Comparison of ENCODE assay signal across 1 cellular context in the genomic region with DNA sequence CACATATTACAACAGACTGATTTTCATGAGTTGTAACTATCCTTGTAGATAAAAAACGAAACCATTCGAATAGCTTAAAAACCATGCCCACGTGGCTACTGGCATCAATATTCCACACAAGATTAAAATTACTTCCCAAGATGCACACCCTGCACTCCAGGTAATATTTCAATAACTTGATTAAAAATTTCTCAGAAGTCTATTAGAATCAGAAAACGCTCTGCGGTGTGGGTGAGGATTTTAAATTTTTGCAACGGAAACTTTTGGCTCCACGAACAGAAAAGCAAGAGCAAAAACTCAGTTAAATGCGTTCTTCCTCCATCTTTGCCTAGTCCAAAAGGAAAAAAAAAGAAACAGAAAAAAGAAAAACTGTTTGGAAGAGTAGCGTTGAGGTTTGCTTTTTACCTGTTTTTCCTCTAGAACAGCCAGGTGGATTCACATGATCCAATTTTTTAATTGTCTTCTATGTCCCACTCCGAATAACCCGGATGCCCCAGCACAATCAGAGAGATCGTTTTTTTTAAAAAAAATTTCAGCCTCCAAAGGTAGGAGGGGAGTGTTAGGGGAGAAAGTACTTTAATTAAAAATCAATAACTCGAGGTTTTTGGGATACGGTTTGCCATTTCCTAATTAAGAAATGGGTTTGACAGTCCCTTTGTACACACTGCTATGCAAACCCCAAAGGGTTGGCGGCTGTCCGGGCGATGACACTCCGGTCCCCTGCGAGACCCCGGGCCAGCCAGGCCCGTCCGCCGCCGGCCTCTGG.
A peak's percentile ranks its signal among the peaks of the same experiment; 100 is the strongest.
TF ChIP-seq lines count a peak whose summit lies in the region.

No MANE protein-coding gene starts in this region.

TF ChIP-seq in HepG2, 621 proteins besides CTCF, POLR2A, EP300 and RAD21 (continued from another document):
- TF ChIP-seq, protein P1, sequence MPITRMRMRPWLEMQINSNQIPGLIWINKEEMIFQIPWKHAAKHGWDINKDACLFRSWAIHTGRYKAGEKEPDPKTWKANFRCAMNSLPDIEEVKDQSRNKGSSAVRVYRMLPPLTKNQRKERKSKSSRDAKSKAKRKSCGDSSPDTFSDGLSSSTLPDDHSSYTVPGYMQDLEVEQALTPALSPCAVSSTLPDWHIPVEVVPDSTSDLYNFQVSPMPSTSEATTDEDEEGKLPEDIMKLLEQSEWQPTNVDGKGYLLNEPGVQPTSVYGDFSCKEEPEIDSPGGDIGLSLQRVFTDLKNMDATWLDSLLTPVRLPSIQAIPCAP (CRISPR knock-in tag; IDR thresholded peaks at IDR 0.05; ENCODE audit: low read depth): no peak
- TF ChIP-seq, protein P2, sequence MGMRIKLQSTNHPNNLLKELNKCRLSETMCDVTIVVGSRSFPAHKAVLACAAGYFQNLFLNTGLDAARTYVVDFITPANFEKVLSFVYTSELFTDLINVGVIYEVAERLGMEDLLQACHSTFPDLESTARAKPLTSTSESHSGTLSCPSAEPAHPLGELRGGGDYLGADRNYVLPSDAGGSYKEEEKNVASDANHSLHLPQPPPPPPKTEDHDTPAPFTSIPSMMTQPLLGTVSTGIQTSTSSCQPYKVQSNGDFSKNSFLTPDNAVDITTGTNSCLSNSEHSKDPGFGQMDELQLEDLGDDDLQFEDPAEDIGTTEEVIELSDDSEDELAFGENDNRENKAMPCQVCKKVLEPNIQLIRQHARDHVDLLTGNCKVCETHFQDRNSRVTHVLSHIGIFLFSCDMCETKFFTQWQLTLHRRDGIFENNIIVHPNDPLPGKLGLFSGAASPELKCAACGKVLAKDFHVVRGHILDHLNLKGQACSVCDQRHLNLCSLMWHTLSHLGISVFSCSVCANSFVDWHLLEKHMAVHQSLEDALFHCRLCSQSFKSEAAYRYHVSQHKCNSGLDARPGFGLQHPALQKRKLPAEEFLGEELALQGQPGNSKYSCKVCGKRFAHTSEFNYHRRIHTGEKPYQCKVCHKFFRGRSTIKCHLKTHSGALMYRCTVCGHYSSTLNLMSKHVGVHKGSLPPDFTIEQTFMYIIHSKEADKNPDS (CRISPR knock-in tag; IDR thresholded peaks at IDR 0.05): no peak
- 0 out of 2 replicates have a peak, but pooled peaks have one; percentile 35 for TF ChIP-seq ZNF333 (CRISPR knock-in tag; IDR thresholded peaks at IDR 0.05; ENCODE audit: borderline replicate concordance)
- TF ChIP-seq ZNF274 (CRISPR knock-in tag; IDR thresholded peaks at IDR 0.05): no peak
- TF ChIP-seq CREM (IDR thresholded peaks at IDR 0.05): 0 out of 2 replicates have a peak, but pooled peaks have one; percentile 11
- TF ChIP-seq CREM (CRISPR knock-in tag; IDR thresholded peaks at IDR 0.05): no peak
- TF ChIP-seq DR1 (CRISPR knock-in tag; IDR thresholded peaks at IDR 0.05): no peak
- no peak for TF ChIP-seq NFE2L1 (CRISPR knock-in tag; IDR thresholded peaks at IDR 0.05; ENCODE audit: borderline replicate concordance)
- peak; percentile 87; the same call in 1 of the 2 replicates for TF ChIP-seq MLLT10 (CRISPR knock-in tag; IDR thresholded peaks at IDR 0.05)
- TF ChIP-seq, protein P3, sequence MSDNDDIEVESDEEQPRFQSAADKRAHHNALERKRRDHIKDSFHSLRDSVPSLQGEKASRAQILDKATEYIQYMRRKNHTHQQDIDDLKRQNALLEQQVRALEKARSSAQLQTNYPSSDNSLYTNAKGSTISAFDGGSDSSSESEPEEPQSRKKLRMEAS (IDR thresholded peaks at IDR 0.05): peak; percentile 32; the same call in 1 of the 2 replicates
- TF ChIP-seq, protein P4, sequence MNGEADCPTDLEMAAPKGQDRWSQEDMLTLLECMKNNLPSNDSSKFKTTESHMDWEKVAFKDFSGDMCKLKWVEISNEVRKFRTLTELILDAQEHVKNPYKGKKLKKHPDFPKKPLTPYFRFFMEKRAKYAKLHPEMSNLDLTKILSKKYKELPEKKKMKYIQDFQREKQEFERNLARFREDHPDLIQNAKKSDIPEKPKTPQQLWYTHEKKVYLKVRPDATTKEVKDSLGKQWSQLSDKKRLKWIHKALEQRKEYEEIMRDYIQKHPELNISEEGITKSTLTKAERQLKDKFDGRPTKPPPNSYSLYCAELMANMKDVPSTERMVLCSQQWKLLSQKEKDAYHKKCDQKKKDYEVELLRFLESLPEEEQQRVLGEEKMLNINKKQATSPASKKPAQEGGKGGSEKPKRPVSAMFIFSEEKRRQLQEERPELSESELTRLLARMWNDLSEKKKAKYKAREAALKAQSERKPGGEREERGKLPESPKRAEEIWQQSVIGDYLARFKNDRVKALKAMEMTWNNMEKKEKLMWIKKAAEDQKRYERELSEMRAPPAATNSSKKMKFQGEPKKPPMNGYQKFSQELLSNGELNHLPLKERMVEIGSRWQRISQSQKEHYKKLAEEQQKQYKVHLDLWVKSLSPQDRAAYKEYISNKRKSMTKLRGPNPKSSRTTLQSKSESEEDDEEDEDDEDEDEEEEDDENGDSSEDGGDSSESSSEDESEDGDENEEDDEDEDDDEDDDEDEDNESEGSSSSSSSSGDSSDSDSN (CRISPR knock-in tag; IDR thresholded peaks at IDR 0.05): no peak
- TF ChIP-seq, protein P5, sequence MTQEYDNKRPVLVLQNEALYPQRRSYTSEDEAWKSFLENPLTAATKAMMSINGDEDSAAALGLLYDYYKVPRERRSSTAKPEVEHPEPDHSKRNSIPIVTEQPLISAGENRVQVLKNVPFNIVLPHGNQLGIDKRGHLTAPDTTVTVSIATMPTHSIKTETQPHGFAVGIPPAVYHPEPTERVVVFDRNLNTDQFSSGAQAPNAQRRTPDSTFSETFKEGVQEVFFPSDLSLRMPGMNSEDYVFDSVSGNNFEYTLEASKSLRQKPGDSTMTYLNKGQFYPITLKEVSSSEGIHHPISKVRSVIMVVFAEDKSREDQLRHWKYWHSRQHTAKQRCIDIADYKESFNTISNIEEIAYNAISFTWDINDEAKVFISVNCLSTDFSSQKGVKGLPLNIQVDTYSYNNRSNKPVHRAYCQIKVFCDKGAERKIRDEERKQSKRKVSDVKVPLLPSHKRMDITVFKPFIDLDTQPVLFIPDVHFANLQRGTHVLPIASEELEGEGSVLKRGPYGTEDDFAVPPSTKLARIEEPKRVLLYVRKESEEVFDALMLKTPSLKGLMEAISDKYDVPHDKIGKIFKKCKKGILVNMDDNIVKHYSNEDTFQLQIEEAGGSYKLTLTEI (CRISPR knock-in tag; conservative IDR thresholded peaks at IDR 0.05): no peak
- no peak for TF ChIP-seq KLF6 (CRISPR knock-in tag; IDR thresholded peaks at IDR 0.05)
- no peak for TF ChIP-seq ZNF33B (CRISPR knock-in tag; IDR thresholded peaks at IDR 0.05)
- TF ChIP-seq ELF4 (CRISPR knock-in tag; IDR thresholded peaks at IDR 0.05; ENCODE audit: borderline replicate concordance): peak; percentile 48; the same call in 1 of the 2 replicates
- no peak for TF ChIP-seq ZNF256 (CRISPR knock-in tag; conservative IDR thresholded peaks at IDR 0.05)
- TF ChIP-seq ZNF766 (CRISPR knock-in tag; IDR thresholded peaks at IDR 0.05; ENCODE audit: borderline replicate concordance): no peak
- TF ChIP-seq ATRX (CRISPR knock-in tag; IDR thresholded peaks at IDR 0.05; ENCODE audit: borderline replicate concordance): no peak
- TF ChIP-seq, protein P6, sequence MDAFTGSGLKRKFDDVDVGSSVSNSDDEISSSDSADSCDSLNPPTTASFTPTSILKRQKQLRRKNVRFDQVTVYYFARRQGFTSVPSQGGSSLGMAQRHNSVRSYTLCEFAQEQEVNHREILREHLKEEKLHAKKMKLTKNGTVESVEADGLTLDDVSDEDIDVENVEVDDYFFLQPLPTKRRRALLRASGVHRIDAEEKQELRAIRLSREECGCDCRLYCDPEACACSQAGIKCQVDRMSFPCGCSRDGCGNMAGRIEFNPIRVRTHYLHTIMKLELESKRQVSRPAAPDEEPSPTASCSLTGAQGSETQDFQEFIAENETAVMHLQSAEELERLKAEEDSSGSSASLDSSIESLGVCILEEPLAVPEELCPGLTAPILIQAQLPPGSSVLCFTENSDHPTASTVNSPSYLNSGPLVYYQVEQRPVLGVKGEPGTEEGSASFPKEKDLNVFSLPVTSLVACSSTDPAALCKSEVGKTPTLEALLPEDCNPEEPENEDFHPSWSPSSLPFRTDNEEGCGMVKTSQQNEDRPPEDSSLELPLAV (CRISPR knock-in tag; conservative IDR thresholded peaks at IDR 0.05; ENCODE audit: low read depth): no peak
- TF ChIP-seq, protein P7, sequence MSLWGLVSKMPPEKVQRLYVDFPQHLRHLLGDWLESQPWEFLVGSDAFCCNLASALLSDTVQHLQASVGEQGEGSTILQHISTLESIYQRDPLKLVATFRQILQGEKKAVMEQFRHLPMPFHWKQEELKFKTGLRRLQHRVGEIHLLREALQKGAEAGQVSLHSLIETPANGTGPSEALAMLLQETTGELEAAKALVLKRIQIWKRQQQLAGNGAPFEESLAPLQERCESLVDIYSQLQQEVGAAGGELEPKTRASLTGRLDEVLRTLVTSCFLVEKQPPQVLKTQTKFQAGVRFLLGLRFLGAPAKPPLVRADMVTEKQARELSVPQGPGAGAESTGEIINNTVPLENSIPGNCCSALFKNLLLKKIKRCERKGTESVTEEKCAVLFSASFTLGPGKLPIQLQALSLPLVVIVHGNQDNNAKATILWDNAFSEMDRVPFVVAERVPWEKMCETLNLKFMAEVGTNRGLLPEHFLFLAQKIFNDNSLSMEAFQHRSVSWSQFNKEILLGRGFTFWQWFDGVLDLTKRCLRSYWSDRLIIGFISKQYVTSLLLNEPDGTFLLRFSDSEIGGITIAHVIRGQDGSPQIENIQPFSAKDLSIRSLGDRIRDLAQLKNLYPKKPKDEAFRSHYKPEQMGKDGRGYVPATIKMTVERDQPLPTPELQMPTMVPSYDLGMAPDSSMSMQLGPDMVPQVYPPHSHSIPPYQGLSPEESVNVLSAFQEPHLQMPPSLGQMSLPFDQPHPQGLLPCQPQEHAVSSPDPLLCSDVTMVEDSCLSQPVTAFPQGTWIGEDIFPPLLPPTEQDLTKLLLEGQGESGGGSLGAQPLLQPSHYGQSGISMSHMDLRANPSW (CRISPR knock-in tag; IDR thresholded peaks at IDR 0.05; ENCODE audit: borderline replicate concordance): 0 out of 2 replicates have a peak, but pooled peaks have one; percentile 18
- TF ChIP-seq ZBTB7A (CRISPR knock-in tag; IDR thresholded peaks at IDR 0.05): 0 out of 2 replicates have a peak, but pooled peaks have one; percentile 15
- no peak for TF ChIP-seq GFI1 (CRISPR knock-in tag; IDR thresholded peaks at IDR 0.05; ENCODE audit: borderline replicate concordance)
